Comparison of ENCODE assay signal across 27 cellular contexts in the genomic region with DNA sequence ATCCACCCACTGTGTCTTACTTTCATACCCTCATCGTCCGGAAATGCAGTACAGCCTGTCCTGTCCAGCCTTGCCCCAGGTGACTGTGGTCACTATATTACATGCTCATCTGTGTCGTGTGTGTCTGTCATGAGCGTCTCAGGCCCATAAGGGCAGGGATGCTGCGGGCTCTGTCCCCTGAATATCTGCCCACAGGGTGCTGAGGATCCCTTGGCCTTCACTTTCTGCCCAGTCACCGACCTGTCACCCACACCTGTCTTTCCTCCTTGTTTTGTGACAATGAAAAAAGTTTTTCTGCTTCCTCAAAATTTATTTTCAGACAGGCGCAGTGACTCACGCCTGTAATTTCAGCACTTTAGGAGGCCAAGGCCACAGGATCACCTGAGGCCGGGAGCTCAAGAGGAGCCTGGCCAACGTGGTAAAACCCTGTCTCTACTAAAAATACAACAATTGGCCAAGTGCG. TPM values are rescaled to one million over a fixed set of nuclear protein-coding genes. Genes with fewer than 3 reads are reported as not detected.
"Had no signal": no experiment of that assay in that cellular context is flagged by ENCODE, and none has a peak within 500 bp of the region (broad histone marks: within the 10 kb centered on the region; RNA-seq: fewer than 3 reads in every experiment).

No MANE protein-coding gene starts in this region.

- ATAC-seq: esophagus mucosa; heart right ventricle; left lung; lower lobe of right lung; natural killer cell treated with Interleukin-12 subunit alpha and Interleukin-12 subunit beta and Interleukin-15 and Interleukin-18, amount 100 ng/mL, for 72 hours; sciatic nerve had no signal

- H3K9me3 ChIP-seq: heart right ventricle, left lung, lower lobe of right lung, upper lobe of left lung, vagina had no signal

- H3K27ac ChIP-seq: heart right ventricle, left lung, lower lobe of right lung, skin epidermis, upper lobe of left lung, vagina, VCaP had no signal

- H3K27me3 ChIP-seq: heart right ventricle, left lung, upper lobe of left lung, vagina had no signal

- H3K4me1 ChIP-seq: vagina had no signal

- DNase-seq: activated CD4-positive, alpha-beta T cell treated with anti-CD3 and anti-CD28 coated beads for 4 hours; activated CD4-positive, alpha-beta T cell treated with anti-CD3 and anti-CD28 coated beads, Interleukin-2, amount 50 U/mL, for 4 hours; activated naive CD4-positive, alpha-beta T cell; activated T-cell treated with anti-CD3 and anti-CD28 coated beads for 4 hours; activated T-cell treated with anti-CD3 and anti-CD28 coated beads, Interleukin-2, amount 50 U/mL, for 72 hours; central memory CD4-positive, alpha-beta T cell; endodermal cell; foreskin fibroblast; heart right ventricle; left lung; lower lobe of right lung; mesendoderm; stimulated activated CD4-positive, alpha-beta T cell treated with anti-CD3 and anti-CD28 coated beads, Interleukin-4, amount 100 ng/mL, for 24 hours; substantia nigra; upper lobe of left lung had no signal

- H3K4me3 ChIP-seq: heart right ventricle, left lung, lower lobe of right lung, skin epidermis, upper lobe of left lung, vagina had no signal

- H3K36me3 ChIP-seq: heart right ventricle, left lung, lower lobe of right lung, upper lobe of left lung, vagina had no signal

RNA-seq across cellular contexts. Expression of a gene that starts 1.4 kb away (rescaled TPM):
- total RNA-seq: activated naive CD4-positive, alpha-beta T cell treated with anti-CD3 and anti-CD28 coated beads, Interleukin-2, amount 50 U/mL, for 72 hours; activated T-cell treated with anti-CD3 and anti-CD28 coated beads, Interleukin-2, amount 50 U/mL, for 72 hours; astrocyte; endodermal cell; left lung; lower lobe of right lung; mononuclear cell; natural killer cell treated with Interleukin-12 subunit alpha and Interleukin-12 subunit beta and Interleukin-15 and Interleukin-18, amount 100 ng/mL, for 72 hours; renal cortical epithelial cell; T-helper 1 cell treated with Interleukin-12 subunit alpha and Interleukin-12 subunit beta and Interleukin-4 antibody, amounts not matched to agents 30 ng/mL and 1 ng/mL, for 36 hours; vagina had no signal

RNA-seq across cellular contexts. Expression of a gene that starts 10.5 kb away (rescaled TPM):
- total RNA-seq: activated naive CD4-positive, alpha-beta T cell treated with anti-CD3 and anti-CD28 coated beads, Interleukin-2, amount 50 U/mL, for 72 hours; activated T-cell treated with anti-CD3 and anti-CD28 coated beads, Interleukin-2, amount 50 U/mL, for 72 hours; endodermal cell; esophagus mucosa; left lung; mononuclear cell; natural killer cell treated with Interleukin-12 subunit alpha and Interleukin-12 subunit beta and Interleukin-15 and Interleukin-18, amount 100 ng/mL, for 72 hours; omental fat pad; renal cortical epithelial cell; T-helper 1 cell treated with Interleukin-12 subunit alpha and Interleukin-12 subunit beta and Interleukin-4 antibody, amounts not matched to agents 30 ng/mL and 1 ng/mL, for 36 hours; vagina had no signal

RNA-seq across cellular contexts. Expression of a gene that starts 34.0 kb away (rescaled TPM):
- total RNA-seq: natural killer cell treated with Interleukin-12 subunit alpha and Interleukin-12 subunit beta and Interleukin-15 and Interleukin-18, amount 100 ng/mL, for 72 hours; T-helper 1 cell treated with Interleukin-12 subunit alpha and Interleukin-12 subunit beta and Interleukin-4 antibody, amounts not matched to agents 30 ng/mL and 1 ng/mL, for 36 hours had no signal
